Comparison of ENCODE assay signal across 18 cellular contexts in the genomic region with DNA sequence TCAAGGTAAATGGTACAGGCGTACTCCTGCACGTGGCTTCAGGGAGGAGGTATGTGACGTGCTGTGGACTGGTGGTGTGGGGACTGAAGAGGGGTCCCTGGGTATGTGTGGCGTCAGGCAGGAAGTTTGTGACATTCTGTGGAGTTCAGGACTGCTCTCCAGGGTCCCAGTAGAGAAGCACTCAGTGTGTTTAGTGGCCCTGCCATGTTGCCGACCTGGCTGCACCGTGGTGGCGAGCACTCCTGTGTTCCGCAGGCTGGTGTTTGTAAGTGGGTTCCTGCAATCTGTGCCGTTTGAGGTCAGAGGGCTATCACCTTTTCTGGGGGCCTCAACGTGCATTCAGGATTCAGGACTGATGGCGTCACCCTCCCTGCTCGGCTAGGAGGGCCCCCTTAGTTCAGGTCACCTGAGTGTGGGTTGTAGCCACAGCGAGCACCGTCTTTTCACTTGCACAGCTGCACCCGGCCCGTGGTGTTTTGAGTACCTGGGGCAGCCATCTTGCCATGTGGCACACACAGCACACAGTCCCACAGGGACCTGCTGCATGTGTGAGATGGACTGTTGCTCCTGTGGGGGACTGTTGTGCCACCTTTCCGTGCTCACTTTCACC. TPM values are rescaled to one million over a fixed set of nuclear protein-coding genes. Genes with fewer than 3 reads are reported as not detected.
DNase-seq lines count a peak whose midpoint lies in the region; ATAC-seq and TF ChIP-seq lines count a peak whose summit lies in the region.
"Had no signal": no experiment of that assay in that cellular context is flagged by ENCODE, and none has a peak within 500 bp of the region (broad histone marks: within the 10 kb centered on the region; RNA-seq: fewer than 3 reads in every experiment).

No MANE protein-coding gene starts in this region.

- H3K9me3 ChIP-seq in Panc1 (ENCODE audit: control insufficient read depth, insufficient read depth, low read depth, low read length), result no peaks in the 10 kb centered on the region
- H3K9me3 ChIP-seq: ascending aorta, SJCRH30 had no signal

- intact Hi-C loops in activated CD4-positive, alpha-beta T cell treated with anti-CD3 and anti-CD28 coated beads for 36 hours (cut with DNase I, micrococcal nuclease), result loop anchor here (1.0 to 10.0 kb wide), 7 partner anchors 26 to 343 kb away; a partner anchor contains a TSS
- intact Hi-C loops in Panc1 (cut with micrococcal nuclease; ENCODE audit: unreplicated experiment), result loop anchor here (2.0 kb wide), 1 partner anchor 185 kb away; a partner anchor contains a TSS

- no peak overlapping the region for H3K4me3 Mint-ChIP-seq in activated CD4-positive, alpha-beta T cell treated with anti-CD3 and anti-CD28 coated beads for 36 hours
- peak overlapping the region; percentile 25 for H3K4me3 Mint-ChIP-seq in glutamatergic neuron (ENCODE audit: unreplicated experiment)
- peak overlapping the region; percentile 32 for H3K4me3 Mint-ChIP-seq in stimulated activated effector memory CD8-positive, alpha-beta T cell treated with anti-CD3 and anti-CD28 coated beads, Interleukin-12 subunit alpha, Interleukin-12 subunit beta, amount 100 ng/mL, for 72 hours
- H3K4me3 Mint-ChIP-seq: stimulated activated naive CD8-positive, alpha-beta T cell treated with anti-CD3 and anti-CD28 coated beads, Interleukin-15, Interleukin-2, amounts not matched to agents 100 ng/mL and 50 ng/mL, for 24 hours had no signal

- peak overlapping the region; percentile 8 for H3K27ac Mint-ChIP-seq in activated CD4-positive, alpha-beta T cell treated with anti-CD3 and anti-CD28 coated beads for 36 hours
- H3K27ac Mint-ChIP-seq in glutamatergic neuron (ENCODE audit: unreplicated experiment), result peak overlapping the region; percentile 55
- H3K27ac Mint-ChIP-seq in stimulated activated effector memory CD8-positive, alpha-beta T cell treated with anti-CD3 and anti-CD28 coated beads, Interleukin-12 subunit alpha, Interleukin-12 subunit beta, amount 100 ng/mL, for 72 hours, result peak overlapping the region; percentile 50
- H3K27ac Mint-ChIP-seq: stimulated activated naive CD8-positive, alpha-beta T cell treated with anti-CD3 and anti-CD28 coated beads, Interleukin-15, Interleukin-2, amounts not matched to agents 100 ng/mL and 50 ng/mL, for 24 hours had no signal

- CTCF ChIA-PET in activated CD4-positive, alpha-beta T cell treated with anti-CD3 and anti-CD28 coated beads for 36 hours (lab: Charles Lee), result interaction anchor here (0.6 to 2.4 kb wide), 7 partner anchors 8 to 456 kb away, joined by 3 to 10 read pairs (median 4); no protein-coding TSS in a partner anchor
- CTCF ChIA-PET in Panc1 (lab: Charles Lee), result interaction anchor here (1.9 kb wide), 1 partner anchor 192 kb away, joined by 9 read pairs; no protein-coding TSS in a partner anchor

- H3K27me3 Mint-ChIP-seq in activated CD4-positive, alpha-beta T cell treated with anti-CD3 and anti-CD28 coated beads for 36 hours, result no peaks in the 10 kb centered on the region
- peaks cover 3% of the 10 kb centered on the region for H3K27me3 Mint-ChIP-seq in glutamatergic neuron (ENCODE audit: unreplicated experiment)
- H3K27me3 Mint-ChIP-seq: stimulated activated naive CD8-positive, alpha-beta T cell treated with anti-CD3 and anti-CD28 coated beads, Interleukin-15, Interleukin-2, amounts not matched to agents 100 ng/mL and 50 ng/mL, for 24 hours had no signal

- no peak overlapping the region for H3K4me3 ChIP-seq in Panc1 (ENCODE audit: low read depth in 2 of 2, low read length in 2 of 2)
- H3K4me3 ChIP-seq: ascending aorta, SJCRH30 had no signal

- no peak for TF ChIP-seq CTCF in Panc1 (IDR thresholded peaks at IDR 0.05)
- TF ChIP-seq CTCF in glutamatergic neuron (IDR thresholded peaks at IDR 0.05; ENCODE audit: partially characterized antibody, unreplicated experiment), result no peak

- H3K9me3 Mint-ChIP-seq in activated CD4-positive, alpha-beta T cell treated with anti-CD3 and anti-CD28 coated beads for 36 hours (ENCODE audit: low read depth), result no peaks in the 10 kb centered on the region
- H3K9me3 Mint-ChIP-seq in glutamatergic neuron (ENCODE audit: unreplicated experiment), result peaks cover 7% of the 10 kb centered on the region
- no peaks in the 10 kb centered on the region for H3K9me3 Mint-ChIP-seq in stimulated activated effector memory CD8-positive, alpha-beta T cell treated with anti-CD3 and anti-CD28 coated beads, Interleukin-12 subunit alpha, Interleukin-12 subunit beta, amount 100 ng/mL, for 72 hours
- H3K9me3 Mint-ChIP-seq: stimulated activated naive CD8-positive, alpha-beta T cell treated with anti-CD3 and anti-CD28 coated beads, Interleukin-15, Interleukin-2, amounts not matched to agents 100 ng/mL and 50 ng/mL, for 24 hours had no signal

- BruUV-seq in Panc1 (replicated peaks; lab: Mats Ljungman, UMichigan), result no TSS peak

- H3K27me3 ChIP-seq in Panc1 (ENCODE audit: control insufficient read depth, insufficient read depth, low read length), result no peaks in the 10 kb centered on the region
- H3K27me3 ChIP-seq: ascending aorta, SJCRH30 had no signal

- H3K4me1 ChIP-seq in Panc1 (ENCODE audit: control insufficient read depth, insufficient read depth, low read length), result peaks cover 72% of the 10 kb centered on the region

- POLR2A ChIA-PET in activated CD4-positive, alpha-beta T cell treated with anti-CD3 and anti-CD28 coated beads for 36 hours (lab: Charles Lee), result no interaction called here
- POLR2A ChIA-PET in Panc1 (lab: Charles Lee), result no interaction called here

- in situ Hi-C loops in Panc1 (cut with HindIII; ENCODE audit: low pct_unique_long_range_greater_than_20kb, low sequenced_read_pairs), result no loop called here

- peaks cover 34% of the 10 kb centered on the region for H3K36me3 Mint-ChIP-seq in activated CD4-positive, alpha-beta T cell treated with anti-CD3 and anti-CD28 coated beads for 36 hours (ENCODE audit: low read depth)
- no peaks in the 10 kb centered on the region for H3K36me3 Mint-ChIP-seq in glutamatergic neuron (ENCODE audit: unreplicated experiment)
- peaks cover 54% of the 10 kb centered on the region for H3K36me3 Mint-ChIP-seq in stimulated activated effector memory CD8-positive, alpha-beta T cell treated with anti-CD3 and anti-CD28 coated beads, Interleukin-12 subunit alpha, Interleukin-12 subunit beta, amount 100 ng/mL, for 72 hours

- H3K4me1 Mint-ChIP-seq in activated CD4-positive, alpha-beta T cell treated with anti-CD3 and anti-CD28 coated beads for 36 hours, result peaks cover 90% of the 10 kb centered on the region
- peaks cover 27% of the 10 kb centered on the region for H3K4me1 Mint-ChIP-seq in glutamatergic neuron (ENCODE audit: low read depth, unreplicated experiment)
- peaks cover 78% of the 10 kb centered on the region for H3K4me1 Mint-ChIP-seq in stimulated activated effector memory CD8-positive, alpha-beta T cell treated with anti-CD3 and anti-CD28 coated beads, Interleukin-12 subunit alpha, Interleukin-12 subunit beta, amount 100 ng/mL, for 72 hours

- no peak for DNase-seq in activated CD4-positive, alpha-beta T cell treated with anti-CD3 and anti-CD28 coated beads for 36 hours
- DNase-seq in activated CD4-positive, alpha-beta T cell treated with anti-CD3 and anti-CD28 coated beads, Interleukin-2, amount 50 U/mL, for 1 hour, result no peak
- no peak for DNase-seq in Panc1 (ENCODE audit: low read depth, low spot score)
- DNase-seq in glutamatergic neuron, result no peak
- no peak for DNase-seq in stimulated activated effector memory CD8-positive, alpha-beta T cell treated with anti-CD3 and anti-CD28 coated beads, Interleukin-12 subunit alpha, Interleukin-12 subunit beta, amount 100 ng/mL, for 72 hours (ENCODE audit: low spot score in 2 of 2)
- no peak for DNase-seq in amniotic stem cell (lab: John Stamatoyannopoulos, UW)
- DNase-seq in stimulated activated CD4-positive, alpha-beta T cell treated with anti-CD3 and anti-CD28 coated beads, Interleukin-1b, Interleukin-23, amount 100 ng/mL, for 48 hours, result no peak

- peaks cover 9% of the 10 kb centered on the region; the same call in 1 of the 2 replicates for H3K36me3 ChIP-seq in Panc1 (ENCODE audit: control insufficient read depth, insufficient read depth, low read length)

- ATAC-seq in activated CD4-positive, alpha-beta T cell treated with anti-CD3 and anti-CD28 coated beads for 36 hours, result no peak
- ATAC-seq in Panc1, result peak; percentile 6; the same call in 1 of the 2 replicates
- ATAC-seq in stimulated activated effector memory CD8-positive, alpha-beta T cell treated with anti-CD3 and anti-CD28 coated beads, Interleukin-12 subunit alpha, Interleukin-12 subunit beta, amount 100 ng/mL, for 72 hours, result no peak
- no peak for ATAC-seq in HG02610 (IDR thresholded peaks at IDR 0.05; ENCODE audit: unreplicated experiment)

- peak overlapping the region; percentile 46; the same call in 1 of the 2 replicates for H3K27ac ChIP-seq in Panc1 (ENCODE audit: low read length)
- H3K27ac ChIP-seq: ascending aorta, SJCRH30, VCaP had no signal

RNA-seq across cellular contexts. Expression of a gene that starts 26.5 kb away (rescaled TPM):
- total RNA-seq in activated CD4-positive, alpha-beta T cell treated with anti-CD3 and anti-CD28 coated beads for 36 hours, result 10 to 100 TPM; 30.3 to 31.2 TPM
- total RNA-seq in Panc1 (2021; ENCODE audit: unreplicated experiment) (55.6 TPM), glutamatergic neuron (ENCODE audit: unreplicated experiment) (34.0 TPM)
- polyA plus RNA-seq in Panc1 (2012; ENCODE audit: insufficient read length), result 76.9 TPM

RNA-seq across cellular contexts. Expression of a gene that starts 26.6 kb away (rescaled TPM):
- total RNA-seq in activated CD4-positive, alpha-beta T cell treated with anti-CD3 and anti-CD28 coated beads for 36 hours, result 10 to 100 TPM; 14.4 to 18.1 TPM
- 27.7 TPM for total RNA-seq in Panc1 (2021; ENCODE audit: unreplicated experiment)
- polyA plus RNA-seq in Panc1 (2012; ENCODE audit: insufficient read length), result 34.7 TPM
- 26.6 TPM for total RNA-seq in glutamatergic neuron (ENCODE audit: unreplicated experiment)

RNA-seq across cellular contexts. Expression of a gene that starts 53.7 kb away (rescaled TPM):
- total RNA-seq in activated CD4-positive, alpha-beta T cell treated with anti-CD3 and anti-CD28 coated beads for 36 hours, result not detected
- total RNA-seq in Panc1 (2021; ENCODE audit: unreplicated experiment) (not detected), glutamatergic neuron (ENCODE audit: unreplicated experiment) (not detected)
- polyA plus RNA-seq in Panc1 (2012; ENCODE audit: insufficient read length), result not detected
- total RNA-seq: A172, ascending aorta, Calu3, frontal cortex, H7, kidney, LHCN-M2, SJCRH30 had no signal
